Comparison of ENCODE assay signal across 1 cellular context in the genomic region with DNA sequence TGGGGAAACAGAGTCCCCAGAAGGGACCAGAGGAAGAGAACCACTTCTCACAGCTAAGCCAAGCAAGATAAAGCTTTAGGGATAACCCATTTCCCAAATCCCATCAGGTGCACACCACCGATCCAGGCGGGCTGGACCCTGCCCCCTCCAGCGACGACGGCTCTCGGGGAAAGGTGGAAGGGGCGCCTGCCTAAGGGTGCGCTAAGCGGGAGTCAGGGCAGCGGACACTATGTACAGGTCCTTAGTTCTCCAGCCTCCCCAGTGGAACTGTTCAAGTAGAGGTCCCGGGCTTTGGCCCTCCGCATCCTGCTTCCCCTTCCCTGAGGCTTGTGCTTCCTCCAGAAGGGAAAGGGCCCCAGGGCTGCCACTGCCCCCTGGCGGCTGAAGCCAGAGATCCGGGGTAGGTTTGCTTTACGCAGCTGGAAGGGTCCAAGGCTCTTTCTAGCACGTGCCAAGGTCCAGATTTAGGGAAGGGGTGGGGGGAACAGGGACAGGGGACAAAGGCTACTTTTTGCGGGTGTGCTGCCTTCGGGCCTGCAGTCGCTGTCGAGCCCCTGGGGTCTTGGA.
TF ChIP-seq lines count a peak whose summit lies in the region.

No MANE protein-coding gene starts in this region.

TF ChIP-seq in HepG2, 621 proteins besides CTCF, POLR2A, EP300 and RAD21:
- TF ChIP-seq, protein P1, sequence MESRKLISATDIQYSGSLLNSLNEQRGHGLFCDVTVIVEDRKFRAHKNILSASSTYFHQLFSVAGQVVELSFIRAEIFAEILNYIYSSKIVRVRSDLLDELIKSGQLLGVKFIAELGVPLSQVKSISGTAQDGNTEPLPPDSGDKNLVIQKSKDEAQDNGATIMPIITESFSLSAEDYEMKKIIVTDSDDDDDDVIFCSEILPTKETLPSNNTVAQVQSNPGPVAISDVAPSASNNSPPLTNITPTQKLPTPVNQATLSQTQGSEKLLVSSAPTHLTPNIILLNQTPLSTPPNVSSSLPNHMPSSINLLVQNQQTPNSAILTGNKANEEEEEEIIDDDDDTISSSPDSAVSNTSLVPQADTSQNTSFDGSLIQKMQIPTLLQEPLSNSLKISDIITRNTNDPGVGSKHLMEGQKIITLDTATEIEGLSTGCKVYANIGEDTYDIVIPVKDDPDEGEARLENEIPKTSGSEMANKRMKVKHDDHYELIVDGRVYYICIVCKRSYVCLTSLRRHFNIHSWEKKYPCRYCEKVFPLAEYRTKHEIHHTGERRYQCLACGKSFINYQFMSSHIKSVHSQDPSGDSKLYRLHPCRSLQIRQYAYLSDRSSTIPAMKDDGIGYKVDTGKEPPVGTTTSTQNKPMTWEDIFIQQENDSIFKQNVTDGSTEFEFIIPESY (CRISPR knock-in tag; IDR thresholded peaks at IDR 0.05): peak; percentile 92
- peak; percentile 78; the same call in 1 of the 2 replicates for TF ChIP-seq ZBTB38 (CRISPR knock-in tag; IDR thresholded peaks at IDR 0.05)
